ENCODE assay signal across 7 cellular contexts in genomic region chr16:60392380-60392779, GRCh38.
"Had no signal": no experiment of that assay in that cellular context is flagged by ENCODE, and none has a peak within 500 bp of the region (broad histone marks: within the 10 kb centered on the region; RNA-seq: fewer than 3 reads in every experiment).

No MANE protein-coding gene starts in this region.

- DNase-seq: H7, HFFc6, KG1 had no signal

- H3K27ac ChIP-seq: HL-60 had no signal

- H3K4me2 ChIP-seq: GM23338 had no signal

- H3K9me3 ChIP-seq: HAP-1 had no signal

- H3K4me3 ChIP-seq: GM23338, HAP-1 had no signal

- H2AFZ ChIP-seq: GM23338 had no signal

- H3K36me3 ChIP-seq: HAP-1 had no signal

- ATAC-seq: GM23338, HCT116 had no signal
